In the genomic region with DNA sequence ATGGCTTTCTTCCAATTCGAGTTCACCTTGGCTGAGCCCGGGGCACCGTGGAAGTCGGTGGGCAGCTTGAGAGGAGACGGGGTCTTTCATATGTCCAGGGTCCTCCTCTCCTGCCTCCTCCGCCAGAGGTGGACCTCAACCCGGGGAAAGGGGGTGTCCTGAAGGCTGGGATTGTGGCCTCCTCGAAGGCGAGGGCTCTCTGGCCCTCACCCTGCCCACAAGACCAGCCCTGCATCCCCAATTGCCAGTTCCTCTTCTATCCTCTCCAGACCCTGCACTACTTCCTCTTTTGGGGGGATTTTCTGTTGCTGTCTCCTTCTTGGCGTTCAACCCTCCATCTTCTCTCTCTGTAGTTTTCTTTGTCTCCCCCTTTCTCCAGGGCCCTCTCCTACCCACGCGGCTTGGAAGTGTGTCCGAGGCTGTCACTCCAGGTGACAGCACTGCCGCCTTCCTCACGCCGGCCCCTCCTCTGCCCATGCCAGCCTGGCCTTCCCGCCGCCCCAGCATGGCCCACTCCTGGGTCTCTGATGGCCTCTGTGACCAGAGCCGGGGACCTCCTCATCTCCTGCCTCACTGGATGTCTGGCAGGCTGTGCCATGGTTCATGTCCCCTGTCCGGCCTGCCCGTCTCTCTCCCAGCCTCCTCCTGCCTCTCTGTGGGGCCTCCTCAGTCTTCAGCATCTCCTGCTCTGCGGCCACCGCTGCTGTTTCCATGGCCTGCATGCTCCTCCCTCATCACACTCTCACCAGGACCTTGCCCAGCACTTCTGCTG, we compare ENCODE assay signal across 14 cellular contexts. TPM values are rescaled to one million over a fixed set of nuclear protein-coding genes. Genes with fewer than 3 reads are reported as not detected.
DNase-seq lines count a peak whose midpoint lies in the region; ATAC-seq, FAIRE-seq and TF ChIP-seq lines count a peak whose summit lies in the region.
"Had no signal": no experiment of that assay in that cellular context is flagged by ENCODE, and none has a peak within 500 bp of the region (broad histone marks: within the 10 kb centered on the region; RNA-seq: fewer than 3 reads in every experiment).

No MANE protein-coding gene starts in this region.

- H3K9ac ChIP-seq in kidney (ENCODE audit: low read length in 2 of 2) = no peak overlapping the region

- H3K27ac ChIP-seq in left ventricle myocardium inferior (replicated peaks) = no peak overlapping the region
- no peak overlapping the region for H3K27ac ChIP-seq in kidney (ENCODE audit: low read depth in 2 of 2, low read length in 2 of 2)
- peak overlapping the region; percentile 80 for H3K27ac ChIP-seq in upper lobe of right lung
- H3K27ac ChIP-seq: C4-2B had no signal

- H3K4me1 ChIP-seq in left ventricle myocardium inferior (peaks cover 8% of the 10 kb centered on the region), kidney (ENCODE audit: control insufficient read depth in 1 of 2, insufficient read depth in 1 of 2, low read depth in 1 of 2, low read length in 2 of 2) (no peaks in the 10 kb centered on the region), upper lobe of right lung (no peaks in the 10 kb centered on the region)

- intact Hi-C loops in Right ventricle myocardium inferior (cut with DNase I) = no loop called here
- intact Hi-C loops in left ventricle myocardium inferior (cut with micrococcal nuclease) = no loop called here
- intact Hi-C loops in kidney (cut with DNase I) = no loop called here
- intact Hi-C loops in upper lobe of right lung (cut with DNase I) = no loop called here

- H3K27ac Mint-ChIP-seq in T-helper 17 cell = peak overlapping the region; percentile 1

- H3K4me3 Mint-ChIP-seq in T-helper 17 cell = no peak overlapping the region

- no peak overlapping the region for H3K4me3 ChIP-seq in left ventricle myocardium inferior
- no peak overlapping the region for H3K4me3 ChIP-seq in kidney (ENCODE audit: low read length in 2 of 2)
- no peak overlapping the region for H3K4me3 ChIP-seq in upper lobe of right lung

- peaks cover 25% of the 10 kb centered on the region for H3K27me3 ChIP-seq in left ventricle myocardium inferior (ENCODE audit: low read depth)
- H3K27me3 ChIP-seq in upper lobe of right lung = no peaks in the 10 kb centered on the region

- H3K9me3 ChIP-seq in left ventricle myocardium inferior (replicated peaks) (no peaks in the 10 kb centered on the region), T-helper 17 cell (ENCODE audit: control insufficient read depth, low read length, poor library complexity, severe bottlenecking) (no peaks in the 10 kb centered on the region), kidney (ENCODE audit: control insufficient read depth in 1 of 2, low read length in 2 of 2) (no peaks in the 10 kb centered on the region), upper lobe of right lung (no peaks in the 10 kb centered on the region)

- peaks cover 8% of the 10 kb centered on the region for H3K36me3 Mint-ChIP-seq in T-helper 17 cell (ENCODE audit: low read depth)

- no peak for TF ChIP-seq CTCF in left ventricle myocardium inferior (IDR thresholded peaks at IDR 0.05; ENCODE audit: borderline replicate concordance)
- no peak for TF ChIP-seq CTCF in kidney (IDR thresholded peaks at IDR 0.05; ENCODE audit: borderline replicate concordance, extremely low read depth, insufficient read depth)
- no peak for TF ChIP-seq CTCF in upper lobe of right lung (IDR thresholded peaks at IDR 0.05)

- DNase-seq in Right ventricle myocardium inferior (ENCODE audit: missing footprints) (no peak), left ventricle myocardium inferior (no peak), T-helper 17 cell (no peak), kidney (peak; percentile 55), upper lobe of right lung (no peak), GM03348 (ENCODE audit: low spot score) (no peak), NCI-H82 treated with DMSO at 0.1 percent for 48 hours (lab: John Stamatoyannopoulos, UW; ENCODE audit: unreplicated experiment) (no peak)
- DNase-seq: NCI-H2029 treated with DMSO at 0.1 percent for 48 hours, small intestine, SW 1271 had no signal

- peaks cover 19% of the 10 kb centered on the region for H3K27me3 Mint-ChIP-seq in T-helper 17 cell

- H3K36me3 ChIP-seq in left ventricle myocardium inferior = no peaks in the 10 kb centered on the region
- no peaks in the 10 kb centered on the region for H3K36me3 ChIP-seq in kidney (ENCODE audit: control insufficient read depth in 1 of 2, insufficient read depth in 2 of 2, low read length in 2 of 2)
- H3K36me3 ChIP-seq in upper lobe of right lung = no peaks in the 10 kb centered on the region

- FAIRE-seq in kidney (lab: Jason Lieb, UNC) = no peak
- FAIRE-seq: H1, keratinocyte, small intestine had no signal

- H3K4me1 Mint-ChIP-seq in T-helper 17 cell = peaks cover 21% of the 10 kb centered on the region

- ATAC-seq in Right ventricle myocardium inferior (peak; percentile 56), T-helper 17 cell (no peak), upper lobe of right lung (peak; percentile 56), HG02798 (IDR thresholded peaks at IDR 0.05; ENCODE audit: poor library complexity, unreplicated experiment) (no peak)

RNA-seq across cellular contexts. Expression of gene ITGAX, which starts 2.4 kb away (rescaled TPM):
- total RNA-seq in Right ventricle myocardium inferior (2.2 TPM), left ventricle myocardium inferior (1.4 TPM), T-helper 17 cell (10 to 100 TPM in 1 of 2 donors, 1 to 10 TPM in 1; 4.6 to 16.0 TPM), kidney (11.9 TPM), upper lobe of right lung (184 TPM)
- 0.37 TPM for polyA plus RNA-seq in kidney (ENCODE audit: insufficient read depth, low read depth, low replicate concordance)
- total RNA-seq: H1 had no signal

RNA-seq across cellular contexts. Expression of gene ITGAD, which starts 40.6 kb away (rescaled TPM):
- 0.11 TPM for total RNA-seq in Right ventricle myocardium inferior
- total RNA-seq in left ventricle myocardium inferior = not detected
- total RNA-seq in T-helper 17 cell = not detected
- 0.13 TPM for total RNA-seq in kidney
- polyA plus RNA-seq in kidney (ENCODE audit: insufficient read depth, low read depth, low replicate concordance) = not detected
- 0.20 TPM for total RNA-seq in upper lobe of right lung
- total RNA-seq: H1 had no signal
- polyA plus RNA-seq: keratinocyte had no signal

Comparison
In these comparisons a context has a peak if more than half of its experiments do, and no peak if none do; other contexts are left out.
1. ATAC-seq: peak in Right ventricle myocardium inferior (single experiment) and upper lobe of right lung (single experiment); none in T-helper 17 cell (single experiment) and HG02798 (single experiment).
2. RNA of gene ITGAX, which starts 2.4 kb away (total RNA-seq): 184 TPM in upper lobe of right lung (single experiment); 4.6 to 16.0 TPM in T-helper 17 cell, 11.9 TPM in kidney (single experiment), 2.2 TPM in Right ventricle myocardium inferior (single experiment) and 1.4 TPM in left ventricle myocardium inferior (single experiment); every median in the first group is over 10 times any median in the second.